Comparison of ENCODE assay signal across 17 cellular contexts in the genomic region with DNA sequence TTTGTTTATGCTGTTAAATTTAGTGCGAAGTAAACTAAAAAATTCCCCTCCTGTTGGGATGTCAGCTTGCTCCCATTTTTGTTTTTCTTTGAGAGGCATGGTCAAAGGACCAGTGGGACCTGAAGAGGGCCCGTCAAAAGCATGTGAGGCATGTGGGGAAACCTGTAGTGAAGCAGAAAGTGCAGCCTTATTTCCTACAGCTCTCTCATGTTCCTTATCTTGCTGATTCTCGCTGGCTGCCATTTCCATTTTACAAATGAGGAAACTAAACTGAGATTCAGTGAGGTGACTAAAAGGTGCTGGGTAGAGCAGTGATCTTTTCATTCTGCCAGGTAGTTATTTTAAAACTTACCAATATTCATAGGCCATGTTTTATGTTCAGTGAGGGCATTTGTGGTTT. TPM values are rescaled to one million over a fixed set of nuclear protein-coding genes. Genes with fewer than 3 reads are reported as not detected.
DNase-seq lines count a peak whose midpoint lies in the region; ATAC-seq, FAIRE-seq and TF ChIP-seq lines count a peak whose summit lies in the region.
"Had no signal": no experiment of that assay in that cellular context is flagged by ENCODE, and none has a peak within 500 bp of the region (broad histone marks: within the 10 kb centered on the region; RNA-seq: fewer than 3 reads in every experiment).

No MANE protein-coding gene starts in this region.

- H3K4me3 Mint-ChIP-seq in activated T-helper 17 cell treated with anti-CD3 and anti-CD28 coated beads, Interleukin-2, amount 50 U/mL, for 72 hours, result no peak overlapping the region
- no peak overlapping the region for H3K4me3 Mint-ChIP-seq in neural crest cell
- H3K4me3 Mint-ChIP-seq in CD8-positive, alpha-beta memory T cell, result no peak overlapping the region
- H3K4me3 Mint-ChIP-seq: natural killer cell had no signal

- H2AFZ ChIP-seq in endothelial cell of umbilical vein (ENCODE audit: low read depth, low read length), result no peak overlapping the region

- no peaks in the 10 kb centered on the region for H3K36me3 ChIP-seq in endothelial cell of umbilical vein (ENCODE audit: control insufficient read depth in 2 of 2, extremely low read depth in 1 of 2, insufficient read depth in 2 of 2, low read length in 2 of 2)
- H3K36me3 ChIP-seq in tibial artery, result no peaks in the 10 kb centered on the region
- no peaks in the 10 kb centered on the region for H3K36me3 ChIP-seq in CD8-positive, alpha-beta memory T cell (ENCODE audit: insufficient read depth, low read length)
- H3K36me3 ChIP-seq: WERI-Rb-1 had no signal

- CTCF ChIA-PET in endothelial cell of umbilical vein (lab: Charles Lee), result interaction anchor here (0.6 to 2.1 kb wide), 8 partner anchors 10 to 183 kb away, joined by 3 to 7 read pairs (median 4); a partner anchor contains a TSS
- CTCF ChIA-PET in CD8-positive, alpha-beta memory T cell (lab: Charles Lee), result no interaction called here

- H3K27me3 ChIP-seq in endothelial cell of umbilical vein (ENCODE audit: control insufficient read depth in 2 of 2, insufficient read depth in 2 of 2, low read length in 2 of 2) (no peaks in the 10 kb centered on the region), tibial artery (no peaks in the 10 kb centered on the region)
- H3K27me3 ChIP-seq in CD8-positive, alpha-beta memory T cell (ENCODE audit: insufficient read depth, low read length, poor library complexity, severe bottlenecking), result no peaks in the 10 kb centered on the region

- no peak for FAIRE-seq in endothelial cell of umbilical vein (lab: Jason Lieb, UNC)
- FAIRE-seq: bronchial epithelial cell had no signal

- H3K27ac Mint-ChIP-seq in activated T-helper 17 cell treated with anti-CD3 and anti-CD28 coated beads, Interleukin-2, amount 50 U/mL, for 72 hours, result peak overlapping the region; percentile 52
- peak overlapping the region; percentile 38 for H3K27ac Mint-ChIP-seq in neural crest cell (ENCODE audit: unreplicated experiment)
- H3K27ac Mint-ChIP-seq in CD8-positive, alpha-beta memory T cell, result no peak overlapping the region
- H3K27ac Mint-ChIP-seq: natural killer cell had no signal

- peaks cover 21% of the 10 kb centered on the region for H3K27me3 Mint-ChIP-seq in activated T-helper 17 cell treated with anti-CD3 and anti-CD28 coated beads, Interleukin-2, amount 50 U/mL, for 72 hours
- H3K27me3 Mint-ChIP-seq in neural crest cell (ENCODE audit: low read depth), result no peaks in the 10 kb centered on the region
- peaks cover 0 to 9% of the 10 kb centered on the region in 2 donors for H3K27me3 Mint-ChIP-seq in CD8-positive, alpha-beta memory T cell

- H3K4me3 ChIP-seq in endothelial cell of umbilical vein (replicated peaks in 1 of 3; ENCODE audit: insufficient read depth in 1 of 3, low read depth in 1 of 3, low read length in 3 of 3) (peak overlapping the region in 1 of 3 experiments; percentile 13), tibial artery (no peak overlapping the region)
- H3K4me3 ChIP-seq in CD8-positive, alpha-beta memory T cell (ENCODE audit: low read length), result no peak overlapping the region

- POLR2A ChIA-PET in endothelial cell of umbilical vein (lab: Charles Lee), result no interaction called here
- POLR2A ChIA-PET in CD8-positive, alpha-beta memory T cell (lab: Charles Lee), result no interaction called here

- H3K4me1 Mint-ChIP-seq in activated T-helper 17 cell treated with anti-CD3 and anti-CD28 coated beads, Interleukin-2, amount 50 U/mL, for 72 hours, result peaks cover 11% of the 10 kb centered on the region
- peaks cover 49% of the 10 kb centered on the region for H3K4me1 Mint-ChIP-seq in neural crest cell
- no peaks in the 10 kb centered on the region for H3K4me1 Mint-ChIP-seq in CD8-positive, alpha-beta memory T cell
- H3K4me1 Mint-ChIP-seq: natural killer cell had no signal

- no peaks in the 10 kb centered on the region for H3K9me3 Mint-ChIP-seq in activated T-helper 17 cell treated with anti-CD3 and anti-CD28 coated beads, Interleukin-2, amount 50 U/mL, for 72 hours
- H3K9me3 Mint-ChIP-seq in neural crest cell, result no peaks in the 10 kb centered on the region
- no peaks in the 10 kb centered on the region for H3K9me3 Mint-ChIP-seq in CD8-positive, alpha-beta memory T cell
- H3K9me3 Mint-ChIP-seq: natural killer cell had no signal

- H3K9me1 ChIP-seq in endothelial cell of umbilical vein (replicated peaks; ENCODE audit: control insufficient read depth, extremely low read depth, insufficient read depth, low read length), result no peaks in the 10 kb centered on the region

- H3K9ac ChIP-seq in endothelial cell of umbilical vein (replicated peaks; ENCODE audit: extremely low read depth, insufficient read depth, low read length), result peak overlapping the region; percentile 20

- intact Hi-C loops in endothelial cell of umbilical vein (cut with micrococcal nuclease) (loop anchor here (5.0 kb wide), 1 partner anchor 183 kb away; no protein-coding TSS in a partner anchor), tibial artery (cut with DNase I; ENCODE audit: low total_unique reads) (no loop called here)

- H3K9me3 ChIP-seq in endothelial cell of umbilical vein (replicated peaks; ENCODE audit: control insufficient read depth, insufficient read depth, low read length) (no peaks in the 10 kb centered on the region), tibial artery (no peaks in the 10 kb centered on the region)
- H3K9me3 ChIP-seq in CD8-positive, alpha-beta memory T cell (ENCODE audit: low read length), result no peaks in the 10 kb centered on the region

- no peaks in the 10 kb centered on the region for H4K20me1 ChIP-seq in endothelial cell of umbilical vein (replicated peaks; ENCODE audit: control insufficient read depth, extremely low read depth, insufficient read depth, low read length)

- H3K36me3 Mint-ChIP-seq in activated T-helper 17 cell treated with anti-CD3 and anti-CD28 coated beads, Interleukin-2, amount 50 U/mL, for 72 hours (ENCODE audit: low read depth), result no peaks in the 10 kb centered on the region
- H3K36me3 Mint-ChIP-seq in neural crest cell (ENCODE audit: low read depth), result peaks cover 2% of the 10 kb centered on the region
- peaks cover 0 to 1% (median 0%) of the 10 kb centered on the region in 3 donors for H3K36me3 Mint-ChIP-seq in CD8-positive, alpha-beta memory T cell
- H3K36me3 Mint-ChIP-seq: natural killer cell had no signal

- no peak for DNase-seq in endothelial cell of umbilical vein (ENCODE audit: low read depth, low spot score)
- no peak for DNase-seq in neural crest cell (ENCODE audit: low read depth, low spot score)
- no peak for DNase-seq in tibial artery
- DNase-seq in NCI-H2171 treated with DMSO at 0.1 percent for 48 hours (lab: John Stamatoyannopoulos, UW), result no peak
- DNase-seq in CD8-positive, alpha-beta memory T cell, result no peak
- no peak for DNase-seq in cortex of kidney (lab: John Stamatoyannopoulos, UW)
- DNase-seq in nucleus accumbens (lab: John Stamatoyannopoulos, UW), result no peak
- DNase-seq: DMS79 treated with DMSO at 0.1 percent for 48 hours; KG1; natural killer cell; NCI-H1105; NCI-H226; stimulated activated naive CD4-positive, alpha-beta T cell treated with Interleukin-2 at 50 U/mL for 16 hours; WERI-Rb-1 had no signal

- dilution Hi-C loops in endothelial cell of umbilical vein (cut with MboI; ENCODE audit: extremely low pct_ligation_motif_present, low sequenced_read_pairs), result no loop called here

- H3K27ac ChIP-seq in endothelial cell of umbilical vein (ENCODE audit: insufficient read depth, low read depth, low read length) (peak overlapping the region; percentile 80), tibial artery (peak overlapping the region; percentile 79 to 82)
- H3K27ac ChIP-seq in CD8-positive, alpha-beta memory T cell (ENCODE audit: low read depth, low read length), result no peak overlapping the region
- H3K27ac ChIP-seq: WERI-Rb-1 had no signal

- ATAC-seq in activated T-helper 17 cell treated with anti-CD3 and anti-CD28 coated beads, Interleukin-2, amount 50 U/mL, for 72 hours (replicated peaks), result no peak
- ATAC-seq: HCT116, natural killer cell had no signal

- peak overlapping the region; percentile 50 for H3K4me2 ChIP-seq in endothelial cell of umbilical vein (ENCODE audit: insufficient read depth, low read length)

- H3K4me1 ChIP-seq in endothelial cell of umbilical vein (ENCODE audit: control insufficient read depth, extremely low read depth, insufficient read depth, low read length) (peaks cover 37% of the 10 kb centered on the region), tibial artery (peaks cover 6 to 95% (median 69%) of the 10 kb centered on the region in 4 donors)
- no peaks in the 10 kb centered on the region for H3K4me1 ChIP-seq in CD8-positive, alpha-beta memory T cell (ENCODE audit: insufficient read depth, low read length)

- no TSS peak for BruUV-seq in endothelial cell of umbilical vein (replicated peaks; lab: Mats Ljungman, UMichigan)

- peaks cover 48% of the 10 kb centered on the region for H3K79me2 ChIP-seq in endothelial cell of umbilical vein (ENCODE audit: control insufficient read depth, insufficient read depth, low read length)

- TF ChIP-seq CTCF in endothelial cell of umbilical vein (IDR thresholded peaks at IDR 0.05; ENCODE audit: extremely low read depth in 1 of 2, insufficient read depth in 1 of 2, low read depth in 1 of 2, low read length in 2 of 2), result no peak
- no peak for TF ChIP-seq CTCF in neural crest cell (conservative IDR thresholded peaks at IDR 0.05)
- TF ChIP-seq CTCF in tibial artery (IDR thresholded peaks at IDR 0.05), result no peak

- TF ChIP-seq POLR2A in endothelial cell of umbilical vein (IDR thresholded peaks at IDR 0.05; ENCODE audit: low read depth, low read length), result no peak

TF ChIP-seq in endothelial cell of umbilical vein, 7 proteins besides CTCF, POLR2A, EP300 and RAD21:
- TF ChIP-seq, protein P1, sequence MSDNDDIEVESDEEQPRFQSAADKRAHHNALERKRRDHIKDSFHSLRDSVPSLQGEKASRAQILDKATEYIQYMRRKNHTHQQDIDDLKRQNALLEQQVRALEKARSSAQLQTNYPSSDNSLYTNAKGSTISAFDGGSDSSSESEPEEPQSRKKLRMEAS (IDR thresholded peaks at IDR 0.05; ENCODE audit: insufficient read depth, insufficient read length), result no peak

RNA-seq across cellular contexts. Expression of a gene that starts 27.1 kb away (rescaled TPM):
- total RNA-seq in activated T-helper 17 cell treated with anti-CD3 and anti-CD28 coated beads, Interleukin-2, amount 50 U/mL, for 72 hours, result 10 to 100 TPM in 1 of 2 donors, 1 to 10 TPM in 1; 8.4 to 13.4 TPM
- total RNA-seq in endothelial cell of umbilical vein, result 55.3 and 70.5 TPM in 2 replicates
- polyA plus RNA-seq in endothelial cell of umbilical vein, result 39.6 and 40.3 TPM in 2 replicates
- polyA plus RNA-seq in endothelial cell of umbilical vein (2011; cell fraction: cytosol; rRNA removed), result 32.3 and 33.2 TPM in 2 replicates
- polyA plus RNA-seq in endothelial cell of umbilical vein (2011; cell fraction: nucleus; rRNA removed), result 70.5 and 72.9 TPM in 2 replicates
- 54.8 and 59.3 TPM in 2 replicates for polyA plus RNA-seq in endothelial cell of umbilical vein (2012)
- polyA minus RNA-seq in endothelial cell of umbilical vein, result 60.8 and 104 TPM in 2 replicates
- polyA minus RNA-seq in endothelial cell of umbilical vein (2011; cell fraction: cytosol; rRNA and poly(A)+ RNA removed), result 16.4 TPM
- polyA minus RNA-seq in endothelial cell of umbilical vein (2011; cell fraction: nucleus; rRNA and poly(A)+ RNA removed), result 52.7 and 59.7 TPM in 2 replicates
- 45.5 and 47.3 TPM in 2 replicates for total RNA-seq in neural crest cell
- total RNA-seq in CD8-positive, alpha-beta memory T cell, result 10 to 100 TPM in 1 of 2 experiments, 1 to 10 TPM in 1; 9.0 to 10.4 TPM
- 9.7 TPM for polyA plus RNA-seq in CD8-positive, alpha-beta memory T cell

Comparison
In these comparisons a context has a peak if more than half of its experiments do, and no peak if none do; other contexts are left out.
1. H3K27ac Mint-ChIP-seq: peak in activated T-helper 17 cell treated with anti-CD3 and anti-CD28 coated beads, Interleukin-2, amount 50 U/mL, for 72 hours (single experiment) and neural crest cell (single experiment); none in CD8-positive, alpha-beta memory T cell (0 of 8).